Comparison of ENCODE assay signal across 18 cellular contexts in genomic region chr3:36408146-36408545, GRCh38. TPM values are rescaled to one million over a fixed set of nuclear protein-coding genes. Genes with fewer than 3 reads are reported as not detected.
A peak's percentile ranks its signal among the peaks of the same experiment; 100 is the strongest.
DNase-seq lines count a peak whose midpoint lies in the region; ATAC-seq and TF ChIP-seq lines count a peak whose summit lies in the region.
"Had no signal": no experiment of that assay in that cellular context is flagged by ENCODE, and none has a peak within 500 bp of the region (broad histone marks: within the 10 kb centered on the region; RNA-seq: fewer than 3 reads in every experiment).

No MANE protein-coding gene starts in this region.

- no peaks in the 10 kb centered on the region for H3K27me3 Mint-ChIP-seq in glutamatergic neuron (ENCODE audit: unreplicated experiment)

- no peaks in the 10 kb centered on the region for H3K79me2 ChIP-seq in DND-41 (ENCODE audit: insufficient read depth, low read length)
- no peaks in the 10 kb centered on the region for H3K79me2 ChIP-seq in Karpas-422 (ENCODE audit: low read length)

- no peak overlapping the region for H3K4me3 ChIP-seq in DND-41 (ENCODE audit: low read depth in 1 of 2, low read length in 2 of 2)
- no peak overlapping the region for H3K4me3 ChIP-seq in Karpas-422 (ENCODE audit: low read length)
- H3K4me3 ChIP-seq in adipocyte (ENCODE audit: low read length): no peak overlapping the region
- H3K4me3 ChIP-seq: body of pancreas, lung, SJSA1, thyroid gland had no signal

- H2AFZ ChIP-seq in DND-41 (ENCODE audit: low read depth, low read length) (no peak overlapping the region), Karpas-422 (ENCODE audit: low read length) (no peak overlapping the region)

- H3K4me3 Mint-ChIP-seq in glutamatergic neuron (ENCODE audit: unreplicated experiment): no peak overlapping the region
- H3K4me3 Mint-ChIP-seq: activated T-cell treated with anti-CD3 and anti-CD28 coated beads, Interleukin-2, amount 50 U/mL, for 72 hours had no signal

- TF ChIP-seq CTCF in DND-41 (IDR thresholded peaks at IDR 0.05; ENCODE audit: borderline replicate concordance, extremely low read depth, low read length, poor library complexity, severe bottlenecking) (peak; percentile 46), glutamatergic neuron (IDR thresholded peaks at IDR 0.05; ENCODE audit: partially characterized antibody, unreplicated experiment) (no peak)

- H3K9me2 ChIP-seq in Karpas-422 (replicated peaks; ENCODE audit: insufficient read depth, low read length): no peaks in the 10 kb centered on the region

- H3K27me3 ChIP-seq in DND-41 (ENCODE audit: insufficient read depth, low read length, poor library complexity): no peaks in the 10 kb centered on the region
- no peaks in the 10 kb centered on the region for H3K27me3 ChIP-seq in Karpas-422 (ENCODE audit: low read length)
- H3K27me3 ChIP-seq in adipocyte (replicated peaks; ENCODE audit: control insufficient read depth, insufficient read depth, low read length): no peaks in the 10 kb centered on the region
- H3K27me3 ChIP-seq: body of pancreas, SJSA1, thyroid gland had no signal

- H3K27ac Mint-ChIP-seq in glutamatergic neuron (ENCODE audit: unreplicated experiment): no peak overlapping the region
- H3K27ac Mint-ChIP-seq: activated T-cell treated with anti-CD3 and anti-CD28 coated beads, Interleukin-2, amount 50 U/mL, for 72 hours had no signal

- no peak for DNase-seq in DND-41
- DNase-seq in Karpas-422: peak; percentile 43
- peak; percentile 18 for DNase-seq in adipocyte (ENCODE audit: low read depth)
- peak; percentile 52 for DNase-seq in iPS-NIHi7 (ENCODE audit: extremely low spot score)
- DNase-seq in glomerular visceral epithelial cell (ENCODE audit: extremely low spot score): no peak
- no peak for DNase-seq in glutamatergic neuron
- DNase-seq in dedifferentiated amniotic fluid mesenchymal stem cell (ENCODE audit: extremely low spot score): no peak
- no peak for DNase-seq in RPMI8226
- DNase-seq: activated CD4-positive, alpha-beta T cell treated with anti-CD3 and anti-CD28 coated beads for 1 hour; activated T-cell treated with anti-CD3 and anti-CD28 coated beads, Interleukin-2, amount 50 U/mL, for 72 hours; body of pancreas; hypothalamus; NCI-H510A treated with DMSO at 0.1 percent for 48 hours; occipital lobe; thyroid gland had no signal

- ATAC-seq in DND-41 (ENCODE audit: insufficient read depth, low read depth): no peak
- ATAC-seq: activated T-cell treated with anti-CD3 and anti-CD28 coated beads, Interleukin-2, amount 50 U/mL, for 72 hours; body of pancreas had no signal

- H3K4me1 ChIP-seq in DND-41 (ENCODE audit: insufficient read depth, low read length) (no peaks in the 10 kb centered on the region), Karpas-422 (ENCODE audit: low read length) (no peaks in the 10 kb centered on the region), adipocyte (ENCODE audit: control insufficient read depth, insufficient read depth, low read length) (peaks cover 4% of the 10 kb centered on the region)
- H3K4me1 ChIP-seq: body of pancreas, Caco-2, SJSA1, thyroid gland had no signal

- no peaks in the 10 kb centered on the region for H3K36me3 ChIP-seq in DND-41 (ENCODE audit: insufficient read depth, low read length)
- no peaks in the 10 kb centered on the region for H3K36me3 ChIP-seq in Karpas-422 (ENCODE audit: insufficient read depth, low read length)
- no peaks in the 10 kb centered on the region for H3K36me3 ChIP-seq in adipocyte (ENCODE audit: control insufficient read depth, insufficient read depth, low read length, severe bottlenecking)
- H3K36me3 ChIP-seq: SJSA1, thyroid gland had no signal

- H3K9me3 ChIP-seq in DND-41 (ENCODE audit: insufficient read depth, low read length, severe bottlenecking) (no peaks in the 10 kb centered on the region), Karpas-422 (ENCODE audit: low read length) (no peaks in the 10 kb centered on the region), adipocyte (ENCODE audit: control insufficient read depth, low read length) (no peaks in the 10 kb centered on the region)
- H3K9me3 ChIP-seq: body of pancreas, Caco-2, SJSA1, thyroid gland had no signal

- H4K20me1 ChIP-seq in DND-41 (ENCODE audit: insufficient read depth, low read length) (no peaks in the 10 kb centered on the region), Karpas-422 (ENCODE audit: insufficient read depth, low read depth, low read length) (no peaks in the 10 kb centered on the region)

- H3K4me2 ChIP-seq in DND-41 (ENCODE audit: insufficient read depth, low read length) (no peak overlapping the region), Karpas-422 (ENCODE audit: low read depth, low read length, poor library complexity, severe bottlenecking) (no peak overlapping the region)

- no peaks in the 10 kb centered on the region for H3K36me3 Mint-ChIP-seq in glutamatergic neuron (ENCODE audit: unreplicated experiment)

- H3K9ac ChIP-seq in DND-41 (ENCODE audit: low read depth, low read length) (no peak overlapping the region), Karpas-422 (ENCODE audit: low read length) (no peak overlapping the region), adipocyte (ENCODE audit: low read length) (no peak overlapping the region)

- H3K27ac ChIP-seq in DND-41 (ENCODE audit: low read length) (no peak overlapping the region), Karpas-422 (ENCODE audit: low read length) (no peak overlapping the region)
- H3K27ac ChIP-seq: body of pancreas, SJSA1, thyroid gland had no signal

- H3K4me1 Mint-ChIP-seq in glutamatergic neuron (ENCODE audit: low read depth, unreplicated experiment): peaks cover 3% of the 10 kb centered on the region

- no peaks in the 10 kb centered on the region for H3K9me3 Mint-ChIP-seq in glutamatergic neuron (ENCODE audit: unreplicated experiment)
- H3K9me3 Mint-ChIP-seq: activated T-cell treated with anti-CD3 and anti-CD28 coated beads, Interleukin-2, amount 50 U/mL, for 72 hours had no signal

RNA-seq across cellular contexts. Expression of gene STAC, which starts 27.8 kb away (rescaled TPM):
- total RNA-seq in Karpas-422 (2014; rRNA removed; shearing (Covaris generic); ENCODE audit: low replicate concordance): not detected in 2 replicates
- total RNA-seq in glutamatergic neuron (ENCODE audit: unreplicated experiment): 1.2 TPM
- total RNA-seq: activated T-cell treated with anti-CD3 and anti-CD28 coated beads, Interleukin-2, amount 50 U/mL, for 72 hours; Caco-2 had no signal

Comparison
In these comparisons a context has a peak if more than half of its experiments do, and no peak if none do; other contexts are left out.
1. DNase-seq: peak in Karpas-422 (single experiment), adipocyte (single experiment) and iPS-NIHi7 (single experiment); none in DND-41 (single experiment), glomerular visceral epithelial cell (single experiment), glutamatergic neuron (single experiment), dedifferentiated amniotic fluid mesenchymal stem cell (single experiment) and RPMI8226 (single experiment).